ENCODE assay signal across 16 cellular contexts in the genomic region with DNA sequence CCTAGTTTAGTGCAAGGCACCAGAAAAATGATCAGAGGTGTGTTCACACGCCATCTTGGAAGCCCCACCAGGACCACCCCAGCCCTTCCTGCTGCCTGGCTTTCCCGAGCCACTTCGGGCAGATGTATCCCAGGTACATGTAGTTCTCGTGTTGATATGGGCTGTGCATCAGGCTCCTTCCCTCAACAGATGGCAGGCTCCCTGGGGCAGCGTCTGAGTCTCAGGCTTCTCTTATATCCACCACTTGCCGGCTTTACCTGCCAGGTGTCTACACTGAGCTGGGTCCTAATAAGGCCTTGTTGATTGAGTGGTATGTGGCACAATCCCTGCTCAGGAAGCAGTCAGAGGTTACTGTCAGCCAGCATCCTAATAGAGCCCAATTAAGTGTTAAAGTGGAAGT.
"Had no signal": no experiment of that assay in that cellular context is flagged by ENCODE, and none has a peak within 500 bp of the region (broad histone marks: within the 10 kb centered on the region; RNA-seq: fewer than 3 reads in every experiment).

No MANE protein-coding gene starts in this region.

- H3K4me1 ChIP-seq: thyroid gland, vagina had no signal

- ATAC-seq: activated CD8-positive, alpha-beta memory T cell treated with anti-CD3 and anti-CD28 coated beads, Interleukin-2, amount 10 ng/mL, durations not matched to agents 7 days and 5 days; naive thymus-derived CD4-positive, alpha-beta T cell had no signal

- H3K27ac ChIP-seq: brain microvascular endothelial cell, esophagus squamous epithelium, neutrophil, thyroid gland, vagina had no signal

- H3K36me3 ChIP-seq: brain microvascular endothelial cell, esophagus squamous epithelium, neutrophil, thyroid gland, vagina had no signal

- DNase-seq: activated CD4-positive, alpha-beta T cell treated with anti-CD3 and anti-CD28 coated beads for 1 hour; activated CD4-positive, alpha-beta T cell treated with anti-CD3 and anti-CD28 coated beads, Interleukin-2, amount 50 U/mL, for 48 hours; activated CD8-positive, alpha-beta memory T cell treated with anti-CD3 and anti-CD28 coated beads, Interleukin-2, amount 10 ng/mL, durations not matched to agents 7 days and 5 days; activated gamma-delta T cell; activated T-cell treated with anti-CD3 and anti-CD28 coated beads, Interleukin-2, amount 50 U/mL, for 24 hours; brain microvascular endothelial cell; esophagus squamous epithelium; foreskin fibroblast; glutamatergic neuron; immature natural killer cell; midbrain; naive thymus-derived CD4-positive, alpha-beta T cell; thyroid gland had no signal

- H3K9me3 ChIP-seq: esophagus squamous epithelium, neutrophil, thyroid gland, vagina had no signal

- H3K4me3 ChIP-seq: esophagus squamous epithelium, lung, thyroid gland, vagina had no signal

- H3K27me3 ChIP-seq: neutrophil, thyroid gland, vagina had no signal
